Comparison of ENCODE assay signal across 12 cellular contexts in the genomic region with DNA sequence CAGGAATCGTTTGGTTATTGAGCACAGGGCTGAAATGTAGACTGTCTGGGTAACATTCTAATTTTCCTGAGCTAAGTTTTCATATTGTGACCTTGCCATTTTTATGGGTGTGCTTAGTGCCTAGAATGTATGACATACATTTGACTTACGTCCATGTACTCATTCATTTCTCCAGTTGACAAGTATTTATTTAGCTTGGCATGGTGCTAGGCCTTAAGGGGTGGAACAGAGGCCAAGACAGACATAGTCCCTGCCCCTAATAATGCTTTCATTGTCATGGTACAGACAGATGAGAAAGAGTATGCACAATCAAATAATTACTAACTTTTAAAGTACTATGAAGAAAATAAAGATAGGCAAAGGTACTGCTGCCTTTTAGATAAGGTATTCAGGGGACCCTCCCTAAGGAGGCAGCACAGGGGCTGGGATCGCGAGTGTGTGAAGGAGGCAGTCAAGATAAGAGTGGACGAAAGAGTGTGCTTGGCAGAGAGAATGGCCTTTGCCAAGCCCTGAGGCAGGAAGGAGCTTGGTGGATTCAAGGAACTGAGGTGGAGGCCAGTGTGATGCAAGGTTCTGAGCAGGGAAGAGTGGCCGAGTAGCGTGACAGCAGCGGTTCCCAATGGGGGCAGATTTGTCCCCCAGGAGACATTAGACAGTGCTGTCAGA.
"Had no signal": no experiment of that assay in that cellular context is flagged by ENCODE, and none has a peak within 500 bp of the region (broad histone marks: within the 10 kb centered on the region; RNA-seq: fewer than 3 reads in every experiment).

No MANE protein-coding gene starts in this region.

- H3K4me1 ChIP-seq: gastroesophageal sphincter had no signal

- DNase-seq: activated CD4-positive, alpha-beta T cell treated with anti-CD3 and anti-CD28 coated beads, Interleukin-2, amount 10 ng/mL, durations not matched to agents 24 days and 14 days; activated CD4-positive, CD25-positive, alpha-beta regulatory T cell; activated CD8-positive, alpha-beta memory T cell treated with anti-CD3 and anti-CD28 coated beads, Interleukin-2, amount 50 U/mL, for 48 hours; activated gamma-delta T cell; activated T-cell treated with anti-CD3 and anti-CD28 coated beads, Interleukin-2, amount 50 U/mL, for 72 hours; heart right ventricle; left cardiac atrium; naive B cell; stimulated activated naive CD4-positive, alpha-beta T cell had no signal

- H3K4me3 ChIP-seq: gastroesophageal sphincter, heart right ventricle, neural progenitor cell had no signal

- ATAC-seq: activated T-cell treated with anti-CD3 and anti-CD28 coated beads, Interleukin-2, amount 50 U/mL, for 72 hours; gastroesophageal sphincter had no signal

- H3K27ac ChIP-seq: gastroesophageal sphincter, neural progenitor cell had no signal

- FAIRE-seq: bronchial epithelial cell had no signal

- H3K36me3 ChIP-seq: gastroesophageal sphincter, heart right ventricle, neural progenitor cell had no signal

- H3K9me3 ChIP-seq: gastroesophageal sphincter, heart right ventricle had no signal

- H3K27me3 ChIP-seq: gastroesophageal sphincter, heart right ventricle, neural progenitor cell had no signal
